Comparison of ENCODE assay signal across 9 cellular contexts in genomic region chr19:10780368-10780767, GRCh38. TPM values are rescaled to one million over a fixed set of nuclear protein-coding genes. Genes with fewer than 3 reads are reported as not detected.
DNase-seq lines count a peak whose midpoint lies in the region; ATAC-seq and TF ChIP-seq lines count a peak whose summit lies in the region.
"Had no signal": no experiment of that assay in that cellular context is flagged by ENCODE, and none has a peak within 500 bp of the region (broad histone marks: within the 10 kb centered on the region; RNA-seq: fewer than 3 reads in every experiment).

No MANE protein-coding gene starts in this region.

- H3K4me1 ChIP-seq in left lung (peaks cover 2 to 82% of the 10 kb centered on the region in 2 donors), suprapubic skin (peaks cover 24% of the 10 kb centered on the region)

- no peak for TF ChIP-seq CTCF in left lung (IDR thresholded peaks at IDR 0.05)
- TF ChIP-seq CTCF in suprapubic skin (IDR thresholded peaks at IDR 0.05), result no peak

- intact Hi-C loops in left lung (cut with DNase I), result no loop called here

- no peak for TF ChIP-seq EP300 in suprapubic skin (IDR thresholded peaks at IDR 0.05)

- no peaks in the 10 kb centered on the region for H3K9me3 ChIP-seq in left lung
- H3K9me3 ChIP-seq in suprapubic skin, result no peaks in the 10 kb centered on the region

- H3K27ac ChIP-seq in left lung (peak overlapping the region; percentile 80 to 92), suprapubic skin (peak overlapping the region; percentile 69)

- peak in 1 of 2 donors; percentile 19 for TF ChIP-seq POLR2A in suprapubic skin (IDR thresholded peaks at IDR 0.05)

- no peak overlapping the region for H3K4me3 ChIP-seq in left lung
- H3K4me3 ChIP-seq in suprapubic skin, result no peak overlapping the region

- 52% methylated on average over 6 of the region's 6 CpGs for WGBS in suprapubic skin

- DNase-seq in NCI-H226 (peak; percentile 72), brain pericyte (ENCODE audit: low read depth, low spot score) (peak; percentile 61), left lung (peak in 1 of 2 donors; percentile 79), suprapubic skin (ENCODE audit: low spot score in 2 of 2) (no peak), DMS53 (lab: John Stamatoyannopoulos, UW) (no peak), SW 1271 (lab: John Stamatoyannopoulos, UW) (no peak)
- DNase-seq: erythroblast had no signal

- no peaks in the 10 kb centered on the region for H3K27me3 ChIP-seq in left lung
- H3K27me3 ChIP-seq in suprapubic skin, result no peaks in the 10 kb centered on the region

- H3K36me3 ChIP-seq in left lung, result peaks cover 0 to 99% of the 10 kb centered on the region in 2 donors
- H3K36me3 ChIP-seq in suprapubic skin, result peaks cover 95% of the 10 kb centered on the region

- ATAC-seq in left lung, result peak; percentile 76
- no peak for ATAC-seq in HG03135 (IDR thresholded peaks at IDR 0.05; ENCODE audit: unreplicated experiment)
- no peak for ATAC-seq in GM21576 (IDR thresholded peaks at IDR 0.05; ENCODE audit: unreplicated experiment)

RNA-seq across cellular contexts. Expression of gene TMED1, which starts 55.6 kb away (rescaled TPM):
- total RNA-seq in left lung (10 to 100 TPM; 25.4 to 27.0 TPM), suprapubic skin (10 to 100 TPM in 3 of 4 donors, 1 to 10 TPM in 1; 8.9 to 26.2 (median 20.4) TPM)

Comparison
In these comparisons a context has a peak if more than half of its experiments do, and no peak if none do; other contexts are left out.
1. DNase-seq: peak in NCI-H226 (single experiment) and brain pericyte (single experiment); none in suprapubic skin (0 of 2), DMS53 (single experiment) and SW 1271 (0 of 2).